ENCODE assay signal across 30 cellular contexts in the genomic region with DNA sequence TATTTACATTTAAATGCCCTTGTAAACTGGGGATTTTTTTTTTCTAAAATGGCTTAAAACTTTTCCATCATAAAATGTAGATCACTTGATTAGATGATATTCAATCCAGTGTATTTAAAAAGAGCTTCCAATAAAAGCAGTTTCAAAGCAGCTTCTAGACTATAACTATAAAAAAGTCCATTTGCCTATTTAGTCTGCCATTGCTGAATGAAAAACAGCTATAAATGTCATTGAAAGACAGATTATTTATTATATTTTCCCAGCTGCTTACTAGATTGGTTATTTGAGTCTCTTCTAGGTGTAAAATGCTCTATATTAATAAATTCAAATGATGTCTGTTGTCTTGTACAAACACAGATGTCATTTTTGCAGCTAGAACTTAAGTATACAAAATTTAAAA.
"Had no signal": no experiment of that assay in that cellular context is flagged by ENCODE, and none has a peak within 500 bp of the region (broad histone marks: within the 10 kb centered on the region; RNA-seq: fewer than 3 reads in every experiment).

No MANE protein-coding gene starts in this region.

- H3K27ac ChIP-seq: neutrophil, ovary, parathyroid adenoma, psoas muscle, right lobe of liver, sigmoid colon, spleen, suprapubic skin, testis, tibial artery, transverse colon, upper lobe of right lung, uterus had no signal

- H3K4me1 ChIP-seq: parathyroid adenoma, psoas muscle, right lobe of liver, spleen, suprapubic skin, testis, tibial artery, transverse colon, upper lobe of right lung, uterus had no signal

- H3K4me3 ChIP-seq: ovary, psoas muscle, right lobe of liver, sigmoid colon, smooth muscle cell, spleen, suprapubic skin, testis, tibial artery, transverse colon, upper lobe of right lung, uterus had no signal

- ATAC-seq: naive thymus-derived CD8-positive, alpha-beta T cell; natural killer cell treated with Interleukin-12 subunit alpha and Interleukin-12 subunit beta and Interleukin-15 and Interleukin-18, amount 100 ng/mL, for 72 hours; psoas muscle; right lobe of liver; stimulated activated memory B cell treated with anti-CD40 and anti-IgM and Interleukin-4, amounts not matched to agents 10 μg/mL and 1 μg/mL and 100 μg/mL, for 72 hours; stimulated activated naive CD8-positive, alpha-beta T cell treated with anti-CD3 and anti-CD28 coated beads, Interleukin-15, amount 100 ng/mL, for 72 hours; stimulated activated naive CD8-positive, alpha-beta T cell treated with anti-CD3 and anti-CD28 coated beads, Interleukin-15, Interleukin-2, amounts not matched to agents 100 U/mL and 50 U/mL, for 24 hours; upper lobe of right lung had no signal

- DNase-seq: naive thymus-derived CD8-positive, alpha-beta T cell; nephron progenitor cell; nucleus accumbens; ovary; posterior cingulate gyrus; psoas muscle; right cardiac atrium; right lobe of liver; sigmoid colon; spleen; stimulated activated CD4-positive, alpha-beta T cell treated with anti-CD3 and anti-CD28 coated beads, Interleukin-12 subunit alpha, Interleukin-12 subunit beta, amount 100 ng/mL, for 4 hours; stimulated activated CD4-positive, alpha-beta T cell treated with anti-CD3 and anti-CD28 coated beads, Interleukin-1b, Interleukin-23, amount 100 ng/mL, for 48 hours; stimulated activated CD4-positive, alpha-beta T cell treated with anti-CD3 and anti-CD28 coated beads, Interleukin-4, amount 100 ng/mL, for 1 hour; stimulated activated CD4-positive, alpha-beta T cell treated with anti-CD3 and anti-CD28 coated beads, Interleukin-4, amount 100 ng/mL, for 4 hours; stimulated activated CD8-positive, alpha-beta memory T cell treated with anti-CD3 and anti-CD28 coated beads, Interleukin-4, amount 100 ng/mL, for 48 hours; stimulated activated naive CD4-positive, alpha-beta T cell; stimulated activated naive CD8-positive, alpha-beta T cell treated with anti-CD3 and anti-CD28 coated beads, Interleukin-15, amount 100 ng/mL, for 72 hours; stimulated activated naive CD8-positive, alpha-beta T cell treated with anti-CD3 and anti-CD28 coated beads, Interleukin-15, Interleukin-2, amounts not matched to agents 100 U/mL and 50 U/mL, for 24 hours; substantia nigra; testis; tibial artery; transverse colon; upper lobe of right lung; uterus had no signal

- H3K36me3 ChIP-seq: neutrophil, ovary, right lobe of liver, sigmoid colon, spleen, suprapubic skin, tibial artery, transverse colon, upper lobe of right lung, uterus had no signal

- H3K27me3 ChIP-seq: neutrophil, ovary, right lobe of liver, sigmoid colon, spleen, suprapubic skin, testis, tibial artery, transverse colon, upper lobe of right lung, uterus had no signal

- H3K9me3 ChIP-seq: neutrophil, ovary, psoas muscle, right lobe of liver, spleen, suprapubic skin, testis, tibial artery, upper lobe of right lung, uterus had no signal

- H2AFZ ChIP-seq: parathyroid adenoma had no signal

- H3K4me2 ChIP-seq: smooth muscle cell had no signal

- H3K79me2 ChIP-seq: parathyroid adenoma had no signal
